ENCODE assay signal across 8 cellular contexts in genomic region chr4:26320453-26321325, GRCh38. TPM values are rescaled to one million over a fixed set of nuclear protein-coding genes. Genes with fewer than 3 reads are reported as not detected.
DNase-seq lines count a peak whose midpoint lies in the region; ATAC-seq and TF ChIP-seq lines count a peak whose summit lies in the region.

TSS of gene RBPJ (plus strand) at chr4:26321014. CDS start at chr4:26321029, 15 bp downstream.

- peaks cover 12% of the 10 kb centered on the region for H3K36me3 Mint-ChIP-seq in activated naive CD4-positive, alpha-beta T cell treated with anti-CD3 and anti-CD28 coated beads, Interleukin-2, amount 10 ng/mL, durations not matched to agents 7 days and 5 days

- peak within 1 kb of the TSS; percentile 98 for H3K27ac ChIP-seq in SK-N-SH (ENCODE audit: low read depth in 2 of 2, low read length in 1 of 2)
- peak within 1 kb of the TSS; percentile 93 to 99 (median 94) for H3K27ac ChIP-seq in gastroesophageal sphincter
- H3K27ac ChIP-seq in neutrophil: peak within 1 kb of the TSS; percentile 99

- peaks cover 4% of the 10 kb centered on the region for H3K27me3 Mint-ChIP-seq in activated naive CD4-positive, alpha-beta T cell treated with anti-CD3 and anti-CD28 coated beads, Interleukin-2, amount 10 ng/mL, durations not matched to agents 7 days and 5 days

- H3K9ac ChIP-seq in SK-N-SH: peak within 1 kb of the TSS; percentile 96

- H2AFZ ChIP-seq in SK-N-SH (ENCODE audit: low read depth): peak within 1 kb of the TSS; percentile 91

- peaks cover 12% of the 10 kb centered on the region for H3K9me3 Mint-ChIP-seq in activated naive CD4-positive, alpha-beta T cell treated with anti-CD3 and anti-CD28 coated beads, Interleukin-2, amount 10 ng/mL, durations not matched to agents 7 days and 5 days

- TF ChIP-seq RAD21 in SK-N-SH (IDR thresholded peaks at IDR 0.05; ENCODE audit: low read length): peak; percentile 17; the same call in 1 of the 2 replicates

- H3K4me2 ChIP-seq in SK-N-SH: peak within 1 kb of the TSS; percentile 100

- in situ Hi-C loops in HAP-1 (cut with MboI; ENCODE audit: low sequenced_read_pairs): loop anchor here (10.0 kb wide), 1 partner anchor 246 kb away; no protein-coding TSS in a partner anchor

- peak; percentile 96 for DNase-seq in Daoy (ENCODE audit: low read depth)
- DNase-seq in HAP-1 (ENCODE audit: low spot score in 2 of 2): peak; percentile 96 to 97
- peak; percentile 97 for DNase-seq in NCI-H1092 (lab: John Stamatoyannopoulos, UW)
- DNase-seq in SK-N-SH: peak; percentile 95
- DNase-seq in activated naive CD4-positive, alpha-beta T cell treated with anti-CD3 and anti-CD28 coated beads, Interleukin-2, amount 10 ng/mL, durations not matched to agents 7 days and 5 days: peak; percentile 92

- peaks cover 18% of the 10 kb centered on the region for H3K4me1 ChIP-seq in HAP-1
- peaks cover 15 to 19% of the 10 kb centered on the region in 2 experiments for H3K4me1 ChIP-seq in SK-N-SH (ENCODE audit: control insufficient read depth in 1 of 2, insufficient read depth in 2 of 2, low read depth in 1 of 2, low read length in 1 of 2)
- peaks cover 0 to 50% (median 4%) of the 10 kb centered on the region in 3 donors for H3K4me1 ChIP-seq in gastroesophageal sphincter
- peaks cover 60 to 66% of the 10 kb centered on the region in 2 experiments for H3K4me1 ChIP-seq in neutrophil (ENCODE audit: control insufficient read depth in 1 of 2, insufficient read depth in 1 of 2, low read depth in 1 of 2, low read length in 1 of 2)

- H3K36me3 ChIP-seq in HAP-1 (replicated peaks): no peaks in the 10 kb centered on the region
- H3K36me3 ChIP-seq in SK-N-SH (replicated peaks in 1 of 2; ENCODE audit: control insufficient read depth in 1 of 2, insufficient read depth in 2 of 2, low read length in 1 of 2): no peaks in the 10 kb centered on the region
- H3K36me3 ChIP-seq in gastroesophageal sphincter: no peaks in the 10 kb centered on the region
- no peaks in the 10 kb centered on the region for H3K36me3 ChIP-seq in neutrophil

- TF ChIP-seq POLR2A in gastroesophageal sphincter (IDR thresholded peaks at IDR 0.05): peak; percentile 15 to 56

- H4K20me1 ChIP-seq in SK-N-SH (ENCODE audit: insufficient read depth): peaks cover 29% of the 10 kb centered on the region

- peaks cover 43% of the 10 kb centered on the region for H3K4me1 Mint-ChIP-seq in activated naive CD4-positive, alpha-beta T cell treated with anti-CD3 and anti-CD28 coated beads, Interleukin-2, amount 10 ng/mL, durations not matched to agents 7 days and 5 days

- TF ChIP-seq EP300 in SK-N-SH (IDR thresholded peaks at IDR 0.05; ENCODE audit: borderline replicate concordance in 1 of 2, low read depth in 1 of 2, low read length in 1 of 2): peak; percentile 34 to 40; a peak in 2 of 4 replicates
- TF ChIP-seq EP300 in gastroesophageal sphincter (IDR thresholded peaks at IDR 0.05): no peak

- peak within 1 kb of the TSS; percentile 100 for H3K27ac Mint-ChIP-seq in activated naive CD4-positive, alpha-beta T cell treated with anti-CD3 and anti-CD28 coated beads, Interleukin-2, amount 10 ng/mL, durations not matched to agents 7 days and 5 days

- H3K9me3 ChIP-seq in HAP-1 (no peaks in the 10 kb centered on the region), SK-N-SH (no peaks in the 10 kb centered on the region), gastroesophageal sphincter (peaks cover 0 to 3% (median 0%) of the 10 kb centered on the region in 3 donors), neutrophil (peaks cover under 1% of the 10 kb centered on the region)

- H3K4me3 ChIP-seq in HAP-1 (peak within 1 kb of the TSS; percentile 95), SK-N-SH (ENCODE audit: low read depth in 2 of 2, low read length in 1 of 2) (peak within 1 kb of the TSS; percentile 83 to 93), gastroesophageal sphincter (peak within 1 kb of the TSS; percentile 68 to 95), neutrophil (ENCODE audit: low read depth in 1 of 2, low read length in 1 of 2) (peak within 1 kb of the TSS; percentile 80 to 96)

- 1% methylated on average over 41 of the region's 101 CpGs for WGBS in SK-N-SH (ENCODE audit: low lambda C conversion rate)
- 0 to 1% methylated on average over 12 to 23 of the region's 101 CpGs for WGBS in gastroesophageal sphincter (ENCODE audit: low coverage in 1 of 2), 2 donors

- H3K79me2 ChIP-seq in SK-N-SH (ENCODE audit: insufficient read depth): peaks cover 43% of the 10 kb centered on the region

- H3K27me3 ChIP-seq in HAP-1 (ENCODE audit: low read depth) (no peaks in the 10 kb centered on the region), SK-N-SH (ENCODE audit: insufficient read depth) (no peaks in the 10 kb centered on the region), gastroesophageal sphincter (no peaks in the 10 kb centered on the region), neutrophil (no peaks in the 10 kb centered on the region)

- CTCF ChIA-PET in SK-N-SH (lab: Yijun Ruan, JAX): interaction anchor here (0.6 to 2.5 kb wide), 6 partner anchors 9 to 333 kb away, joined by 3 to 9 read pairs (median 4); no protein-coding TSS in a partner anchor
- CTCF ChIA-PET in activated naive CD4-positive, alpha-beta T cell treated with anti-CD3 and anti-CD28 coated beads, Interleukin-2, amount 10 ng/mL, durations not matched to agents 7 days and 5 days (lab: Charles Lee): interaction anchor here (0.7 to 2.0 kb wide), 10 partner anchors 9 to 291 kb away, joined by 3 to 12 read pairs (median 4); no protein-coding TSS in a partner anchor

- peaks cover 25% of the 10 kb centered on the region for H3F3A ChIP-seq in SK-N-SH (replicated peaks; ENCODE audit: insufficient read depth)

- POLR2A ChIA-PET in SK-N-SH (lab: Yijun Ruan, JAX): interaction anchor here (0.6 kb wide), 1 partner anchor 680 kb away, joined by 3 read pairs; no protein-coding TSS in a partner anchor

- H3K9me2 ChIP-seq in SK-N-SH: no peaks in the 10 kb centered on the region

- H3K4me3 Mint-ChIP-seq in activated naive CD4-positive, alpha-beta T cell treated with anti-CD3 and anti-CD28 coated beads, Interleukin-2, amount 10 ng/mL, durations not matched to agents 7 days and 5 days: peak within 1 kb of the TSS; percentile 100

- TF ChIP-seq CTCF in SK-N-SH (IDR thresholded peaks at IDR 0.05): no peak
- peak in 1 of 4 experiments; percentile 8 for TF ChIP-seq CTCF in gastroesophageal sphincter (IDR thresholded peaks at IDR 0.05)
- TF ChIP-seq CTCF in neutrophil (IDR thresholded peaks at IDR 0.05): peak; percentile 13
- TF ChIP-seq CTCF in subcutaneous adipose tissue (IDR thresholded peaks at IDR 0.05; ENCODE audit: low read depth): no peak

- ATAC-seq in gastroesophageal sphincter: peak; percentile 69

TF ChIP-seq in SK-N-SH, 30 proteins besides CTCF, POLR2A, EP300 and RAD21 (continues in another document):
- TF ChIP-seq POLR2AphosphoS5 (IDR thresholded peaks at IDR 0.05; ENCODE audit: low read depth, low read length): no peak; the same call in 1 of the 2 replicates
- peak; percentile 50; the same call in 1 of the 2 replicates for TF ChIP-seq NFIC (IDR thresholded peaks at IDR 0.05; ENCODE audit: borderline replicate concordance)
- TF ChIP-seq, protein P1, sequence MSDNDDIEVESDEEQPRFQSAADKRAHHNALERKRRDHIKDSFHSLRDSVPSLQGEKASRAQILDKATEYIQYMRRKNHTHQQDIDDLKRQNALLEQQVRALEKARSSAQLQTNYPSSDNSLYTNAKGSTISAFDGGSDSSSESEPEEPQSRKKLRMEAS (IDR thresholded peaks at IDR 0.05; ENCODE audit: low read depth): peak; percentile 77; the same call in 1 of the 2 replicates
- peak; percentile 36; the same call in 1 of the 2 replicates for TF ChIP-seq RXRA (IDR thresholded peaks at IDR 0.05; ENCODE audit: borderline replicate concordance, low read depth)
- TF ChIP-seq, protein P2, sequence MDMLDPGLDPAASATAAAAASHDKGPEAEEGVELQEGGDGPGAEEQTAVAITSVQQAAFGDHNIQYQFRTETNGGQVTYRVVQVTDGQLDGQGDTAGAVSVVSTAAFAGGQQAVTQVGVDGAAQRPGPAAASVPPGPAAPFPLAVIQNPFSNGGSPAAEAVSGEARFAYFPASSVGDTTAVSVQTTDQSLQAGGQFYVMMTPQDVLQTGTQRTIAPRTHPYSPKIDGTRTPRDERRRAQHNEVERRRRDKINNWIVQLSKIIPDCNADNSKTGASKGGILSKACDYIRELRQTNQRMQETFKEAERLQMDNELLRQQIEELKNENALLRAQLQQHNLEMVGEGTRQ (IDR thresholded peaks at IDR 0.05; ENCODE audit: borderline replicate concordance, low read depth, low read length): no peak
- 0 out of 2 replicates have a peak, but pooled peaks have one; percentile 13 for TF ChIP-seq REST (IDR thresholded peaks at IDR 0.05; ENCODE audit: low read depth, low read length)
- TF ChIP-seq RCOR1 (IDR thresholded peaks at IDR 0.05; ENCODE audit: low read length): 0 out of 2 replicates have a peak, but pooled peaks have one; percentile 47
- no peak for TF ChIP-seq GATA2 (CRISPR knock-in tag; IDR thresholded peaks at IDR 0.05)

RNA-seq across cellular contexts. Expression of gene RBPJ, which starts in this region (rescaled TPM):
- total RNA-seq in Daoy (2014; rRNA removed; shearing (Covaris generic)): 33.9 and 78.3 TPM in 2 replicates
- polyA plus RNA-seq in SK-N-SH (2012; rRNA removed): 13.8 and 16.4 TPM in 2 replicates
- polyA plus RNA-seq in SK-N-SH (2012; cell fraction: cytosol; rRNA removed): 14.2 and 16.3 TPM in 2 replicates
- polyA plus RNA-seq in SK-N-SH (2012; cell fraction: nucleus; rRNA removed): 29.8 and 46.5 TPM in 2 replicates
- total RNA-seq in gastroesophageal sphincter (100 to 1,000 TPM in 1 of 4 donors, 10 to 100 TPM in 3; 49.5 to 128 (median 77.6) TPM), subcutaneous adipose tissue (100 to 1,000 TPM; 115 to 214 (median 173) TPM)

Comparison
In these comparisons a context has a peak if more than half of its experiments do, and no peak if none do; other contexts are left out.
1. Peak in every context shown above with its lines: DNase-seq, ATAC-seq, H3K4me3 ChIP-seq and H3K27ac ChIP-seq.